In genomic region chr9:113401027-113401792, GRCh38 we compare ENCODE assay signal across 1 cellular context.
TF ChIP-seq lines count a peak whose summit lies in the region.

TSS of gene ALAD (minus strand) at chr9:113401284. CDS start at chr9:113393559, 7,725 bp downstream.

TF ChIP-seq in HepG2, 621 proteins besides CTCF, POLR2A, EP300 and RAD21 (continued from another document and continues in another):
- TF ChIP-seq, protein P1, sequence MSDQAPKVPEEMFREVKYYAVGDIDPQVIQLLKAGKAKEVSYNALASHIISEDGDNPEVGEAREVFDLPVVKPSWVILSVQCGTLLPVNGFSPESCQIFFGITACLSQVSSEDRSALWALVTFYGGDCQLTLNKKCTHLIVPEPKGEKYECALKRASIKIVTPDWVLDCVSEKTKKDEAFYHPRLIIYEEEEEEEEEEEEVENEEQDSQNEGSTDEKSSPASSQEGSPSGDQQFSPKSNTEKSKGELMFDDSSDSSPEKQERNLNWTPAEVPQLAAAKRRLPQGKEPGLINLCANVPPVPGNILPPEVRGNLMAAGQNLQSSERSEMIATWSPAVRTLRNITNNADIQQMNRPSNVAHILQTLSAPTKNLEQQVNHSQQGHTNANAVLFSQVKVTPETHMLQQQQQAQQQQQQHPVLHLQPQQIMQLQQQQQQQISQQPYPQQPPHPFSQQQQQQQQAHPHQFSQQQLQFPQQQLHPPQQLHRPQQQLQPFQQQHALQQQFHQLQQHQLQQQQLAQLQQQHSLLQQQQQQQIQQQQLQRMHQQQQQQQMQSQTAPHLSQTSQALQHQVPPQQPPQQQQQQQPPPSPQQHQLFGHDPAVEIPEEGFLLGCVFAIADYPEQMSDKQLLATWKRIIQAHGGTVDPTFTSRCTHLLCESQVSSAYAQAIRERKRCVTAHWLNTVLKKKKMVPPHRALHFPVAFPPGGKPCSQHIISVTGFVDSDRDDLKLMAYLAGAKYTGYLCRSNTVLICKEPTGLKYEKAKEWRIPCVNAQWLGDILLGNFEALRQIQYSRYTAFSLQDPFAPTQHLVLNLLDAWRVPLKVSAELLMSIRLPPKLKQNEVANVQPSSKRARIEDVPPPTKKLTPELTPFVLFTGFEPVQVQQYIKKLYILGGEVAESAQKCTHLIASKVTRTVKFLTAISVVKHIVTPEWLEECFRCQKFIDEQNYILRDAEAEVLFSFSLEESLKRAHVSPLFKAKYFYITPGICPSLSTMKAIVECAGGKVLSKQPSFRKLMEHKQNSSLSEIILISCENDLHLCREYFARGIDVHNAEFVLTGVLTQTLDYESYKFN (CRISPR knock-in tag; conservative IDR thresholded peaks at IDR 0.05), result peak; percentile 80
- no peak for TF ChIP-seq FIP1L1 (IDR thresholded peaks at IDR 0.05; ENCODE audit: borderline replicate concordance, insufficient read depth, low read depth, low read length)
- TF ChIP-seq TP53 (CRISPR knock-in tag; conservative IDR thresholded peaks at IDR 0.05), result peak; percentile 65; the same call in 1 of the 2 replicates
- peak; percentile 70; the same call in 1 of the 2 replicates for TF ChIP-seq SALL2 (CRISPR knock-in tag; IDR thresholded peaks at IDR 0.05)
- TF ChIP-seq GATAD1 (CRISPR knock-in tag; IDR thresholded peaks at IDR 0.05), result peak; percentile 74
- peak; percentile 86; the same call in 1 of the 2 replicates for TF ChIP-seq MAF1 (CRISPR knock-in tag; IDR thresholded peaks at IDR 0.05; ENCODE audit: borderline replicate concordance)
- peak; percentile 79; the same call in 1 of the 2 replicates for TF ChIP-seq SMYD3 (CRISPR knock-in tag; IDR thresholded peaks at IDR 0.05)
- no peak; the same call in 1 of the 2 replicates for TF ChIP-seq SIX4 (CRISPR knock-in tag; IDR thresholded peaks at IDR 0.05)
- no peak for TF ChIP-seq ZNF20 (CRISPR knock-in tag; IDR thresholded peaks at IDR 0.05)
- TF ChIP-seq ZNF251 (CRISPR knock-in tag; IDR thresholded peaks at IDR 0.05), result no peak
- peak; percentile 97 for TF ChIP-seq XRCC5 (optimal IDR thresholded peaks at IDR 0.05; ENCODE audit: low read length)
- no peak for TF ChIP-seq ZNF24 (IDR thresholded peaks at IDR 0.05)
- TF ChIP-seq, protein P2, sequence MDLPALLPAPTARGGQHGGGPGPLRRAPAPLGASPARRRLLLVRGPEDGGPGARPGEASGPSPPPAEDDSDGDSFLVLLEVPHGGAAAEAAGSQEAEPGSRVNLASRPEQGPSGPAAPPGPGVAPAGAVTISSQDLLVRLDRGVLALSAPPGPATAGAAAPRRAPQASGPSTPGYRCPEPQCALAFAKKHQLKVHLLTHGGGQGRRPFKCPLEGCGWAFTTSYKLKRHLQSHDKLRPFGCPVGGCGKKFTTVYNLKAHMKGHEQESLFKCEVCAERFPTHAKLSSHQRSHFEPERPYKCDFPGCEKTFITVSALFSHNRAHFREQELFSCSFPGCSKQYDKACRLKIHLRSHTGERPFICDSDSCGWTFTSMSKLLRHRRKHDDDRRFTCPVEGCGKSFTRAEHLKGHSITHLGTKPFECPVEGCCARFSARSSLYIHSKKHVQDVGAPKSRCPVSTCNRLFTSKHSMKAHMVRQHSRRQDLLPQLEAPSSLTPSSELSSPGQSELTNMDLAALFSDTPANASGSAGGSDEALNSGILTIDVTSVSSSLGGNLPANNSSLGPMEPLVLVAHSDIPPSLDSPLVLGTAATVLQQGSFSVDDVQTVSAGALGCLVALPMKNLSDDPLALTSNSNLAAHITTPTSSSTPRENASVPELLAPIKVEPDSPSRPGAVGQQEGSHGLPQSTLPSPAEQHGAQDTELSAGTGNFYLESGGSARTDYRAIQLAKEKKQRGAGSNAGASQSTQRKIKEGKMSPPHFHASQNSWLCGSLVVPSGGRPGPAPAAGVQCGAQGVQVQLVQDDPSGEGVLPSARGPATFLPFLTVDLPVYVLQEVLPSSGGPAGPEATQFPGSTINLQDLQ (CRISPR knock-in tag; IDR thresholded peaks at IDR 0.05), result 0 out of 2 replicates have a peak, but pooled peaks have one; percentile 63
- peak; percentile 96 for TF ChIP-seq SAP130 (CRISPR knock-in tag; IDR thresholded peaks at IDR 0.05; ENCODE audit: low read depth)
- TF ChIP-seq ZSCAN31 (CRISPR knock-in tag; IDR thresholded peaks at IDR 0.05; ENCODE audit: low read depth), result 0 out of 2 replicates have a peak, but pooled peaks have one; percentile 18
- TF ChIP-seq NFYB (CRISPR knock-in tag; IDR thresholded peaks at IDR 0.05), result peak; percentile 71
- no peak for TF ChIP-seq RNF219 (CRISPR knock-in tag; IDR thresholded peaks at IDR 0.05)
- TF ChIP-seq, protein P3, sequence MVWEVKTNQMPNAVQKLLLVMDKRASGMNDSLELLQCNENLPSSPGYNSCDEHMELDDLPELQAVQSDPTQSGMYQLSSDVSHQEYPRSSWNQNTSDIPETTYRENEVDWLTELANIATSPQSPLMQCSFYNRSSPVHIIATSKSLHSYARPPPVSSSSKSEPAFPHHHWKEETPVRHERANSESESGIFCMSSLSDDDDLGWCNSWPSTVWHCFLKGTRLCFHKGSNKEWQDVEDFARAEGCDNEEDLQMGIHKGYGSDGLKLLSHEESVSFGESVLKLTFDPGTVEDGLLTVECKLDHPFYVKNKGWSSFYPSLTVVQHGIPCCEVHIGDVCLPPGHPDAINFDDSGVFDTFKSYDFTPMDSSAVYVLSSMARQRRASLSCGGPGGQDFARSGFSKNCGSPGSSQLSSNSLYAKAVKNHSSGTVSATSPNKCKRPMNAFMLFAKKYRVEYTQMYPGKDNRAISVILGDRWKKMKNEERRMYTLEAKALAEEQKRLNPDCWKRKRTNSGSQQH (CRISPR knock-in tag; IDR thresholded peaks at IDR 0.05; ENCODE audit: low read depth), result peak; percentile 12; the same call in 1 of the 2 replicates
- TF ChIP-seq KLF13 (CRISPR knock-in tag; IDR thresholded peaks at IDR 0.05), result no peak
- no peak; the same call in 1 of the 2 replicates for TF ChIP-seq TSC22D2 (CRISPR knock-in tag; IDR thresholded peaks at IDR 0.05; ENCODE audit: borderline replicate concordance)
- no peak for TF ChIP-seq TOPORS (CRISPR knock-in tag; IDR thresholded peaks at IDR 0.05)
- 0 out of 2 replicates have a peak, but pooled peaks have one; percentile 38 for TF ChIP-seq KDM6A (CRISPR knock-in tag; IDR thresholded peaks at IDR 0.05; ENCODE audit: low read depth)
- TF ChIP-seq ZNF652 (CRISPR knock-in tag; IDR thresholded peaks at IDR 0.05; ENCODE audit: borderline replicate concordance, low read depth), result no peak
- TF ChIP-seq NBN (conservative IDR thresholded peaks at IDR 0.05), result no peak
- peak; percentile 75 for TF ChIP-seq PHF8 (CRISPR knock-in tag; IDR thresholded peaks at IDR 0.05)
- TF ChIP-seq MIXL1 (CRISPR knock-in tag; IDR thresholded peaks at IDR 0.05), result peak; percentile 69; the same call in 1 of the 2 replicates
- TF ChIP-seq ADNP (CRISPR knock-in tag; IDR thresholded peaks at IDR 0.05), result no peak
- no peak for TF ChIP-seq ZNF839 (CRISPR knock-in tag; IDR thresholded peaks at IDR 0.05; ENCODE audit: borderline replicate concordance)
- no peak for TF ChIP-seq ZNF343 (CRISPR knock-in tag; IDR thresholded peaks at IDR 0.05)
- TF ChIP-seq, protein P4, sequence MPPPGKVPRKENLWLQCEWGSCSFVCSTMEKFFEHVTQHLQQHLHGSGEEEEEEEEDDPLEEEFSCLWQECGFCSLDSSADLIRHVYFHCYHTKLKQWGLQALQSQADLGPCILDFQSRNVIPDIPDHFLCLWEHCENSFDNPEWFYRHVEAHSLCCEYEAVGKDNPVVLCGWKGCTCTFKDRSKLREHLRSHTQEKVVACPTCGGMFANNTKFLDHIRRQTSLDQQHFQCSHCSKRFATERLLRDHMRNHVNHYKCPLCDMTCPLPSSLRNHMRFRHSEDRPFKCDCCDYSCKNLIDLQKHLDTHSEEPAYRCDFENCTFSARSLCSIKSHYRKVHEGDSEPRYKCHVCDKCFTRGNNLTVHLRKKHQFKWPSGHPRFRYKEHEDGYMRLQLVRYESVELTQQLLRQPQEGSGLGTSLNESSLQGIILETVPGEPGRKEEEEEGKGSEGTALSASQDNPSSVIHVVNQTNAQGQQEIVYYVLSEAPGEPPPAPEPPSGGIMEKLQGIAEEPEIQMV (CRISPR knock-in tag; IDR thresholded peaks at IDR 0.05; ENCODE audit: low read depth), result peak; percentile 97
- no peak for TF ChIP-seq BCL3 (CRISPR knock-in tag; IDR thresholded peaks at IDR 0.05)
- TF ChIP-seq ZNF724P (CRISPR knock-in tag; IDR thresholded peaks at IDR 0.05; ENCODE audit: borderline replicate concordance), result no peak
- peak; percentile 89; the same call in 1 of the 2 replicates for TF ChIP-seq KDM3A (CRISPR knock-in tag; IDR thresholded peaks at IDR 0.05; ENCODE audit: low read depth)
- TF ChIP-seq ZNF775 (CRISPR knock-in tag; IDR thresholded peaks at IDR 0.05; ENCODE audit: borderline replicate concordance), result no peak; the same call in 1 of the 2 replicates
- no peak for TF ChIP-seq GLI4 (CRISPR knock-in tag; IDR thresholded peaks at IDR 0.05; ENCODE audit: borderline replicate concordance)
- TF ChIP-seq, protein P5, sequence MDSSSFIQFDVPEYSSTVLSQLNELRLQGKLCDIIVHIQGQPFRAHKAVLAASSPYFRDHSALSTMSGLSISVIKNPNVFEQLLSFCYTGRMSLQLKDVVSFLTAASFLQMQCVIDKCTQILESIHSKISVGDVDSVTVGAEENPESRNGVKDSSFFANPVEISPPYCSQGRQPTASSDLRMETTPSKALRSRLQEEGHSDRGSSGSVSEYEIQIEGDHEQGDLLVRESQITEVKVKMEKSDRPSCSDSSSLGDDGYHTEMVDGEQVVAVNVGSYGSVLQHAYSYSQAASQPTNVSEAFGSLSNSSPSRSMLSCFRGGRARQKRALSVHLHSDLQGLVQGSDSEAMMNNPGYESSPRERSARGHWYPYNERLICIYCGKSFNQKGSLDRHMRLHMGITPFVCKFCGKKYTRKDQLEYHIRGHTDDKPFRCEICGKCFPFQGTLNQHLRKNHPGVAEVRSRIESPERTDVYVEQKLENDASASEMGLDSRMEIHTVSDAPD (CRISPR knock-in tag; IDR thresholded peaks at IDR 0.05), result peak; percentile 68; the same call in 1 of the 2 replicates
- no peak for TF ChIP-seq ZBTB1 (CRISPR knock-in tag; IDR thresholded peaks at IDR 0.05; ENCODE audit: borderline replicate concordance)
- peak; percentile 91 for TF ChIP-seq KDM2A (CRISPR knock-in tag; IDR thresholded peaks at IDR 0.05; ENCODE audit: borderline replicate concordance, low read depth)
- TF ChIP-seq, protein P6, sequence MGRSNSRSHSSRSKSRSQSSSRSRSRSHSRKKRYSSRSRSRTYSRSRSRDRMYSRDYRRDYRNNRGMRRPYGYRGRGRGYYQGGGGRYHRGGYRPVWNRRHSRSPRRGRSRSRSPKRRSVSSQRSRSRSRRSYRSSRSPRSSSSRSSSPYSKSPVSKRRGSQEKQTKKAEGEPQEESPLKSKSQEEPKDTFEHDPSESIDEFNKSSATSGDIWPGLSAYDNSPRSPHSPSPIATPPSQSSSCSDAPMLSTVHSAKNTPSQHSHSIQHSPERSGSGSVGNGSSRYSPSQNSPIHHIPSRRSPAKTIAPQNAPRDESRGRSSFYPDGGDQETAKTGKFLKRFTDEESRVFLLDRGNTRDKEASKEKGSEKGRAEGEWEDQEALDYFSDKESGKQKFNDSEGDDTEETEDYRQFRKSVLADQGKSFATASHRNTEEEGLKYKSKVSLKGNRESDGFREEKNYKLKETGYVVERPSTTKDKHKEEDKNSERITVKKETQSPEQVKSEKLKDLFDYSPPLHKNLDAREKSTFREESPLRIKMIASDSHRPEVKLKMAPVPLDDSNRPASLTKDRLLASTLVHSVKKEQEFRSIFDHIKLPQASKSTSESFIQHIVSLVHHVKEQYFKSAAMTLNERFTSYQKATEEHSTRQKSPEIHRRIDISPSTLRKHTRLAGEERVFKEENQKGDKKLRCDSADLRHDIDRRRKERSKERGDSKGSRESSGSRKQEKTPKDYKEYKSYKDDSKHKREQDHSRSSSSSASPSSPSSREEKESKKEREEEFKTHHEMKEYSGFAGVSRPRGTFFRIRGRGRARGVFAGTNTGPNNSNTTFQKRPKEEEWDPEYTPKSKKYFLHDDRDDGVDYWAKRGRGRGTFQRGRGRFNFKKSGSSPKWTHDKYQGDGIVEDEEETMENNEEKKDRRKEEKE (IDR thresholded peaks at IDR 0.05), result no peak
- no peak for TF ChIP-seq ZSCAN21 (CRISPR knock-in tag; IDR thresholded peaks at IDR 0.05; ENCODE audit: borderline replicate concordance)
- TF ChIP-seq ZNF619 (CRISPR knock-in tag; IDR thresholded peaks at IDR 0.05), result no peak; the same call in 1 of the 2 replicates
- TF ChIP-seq DPF2 (CRISPR knock-in tag; IDR thresholded peaks at IDR 0.05; ENCODE audit: borderline replicate concordance, low read depth), result no peak
- TF ChIP-seq, protein P7, sequence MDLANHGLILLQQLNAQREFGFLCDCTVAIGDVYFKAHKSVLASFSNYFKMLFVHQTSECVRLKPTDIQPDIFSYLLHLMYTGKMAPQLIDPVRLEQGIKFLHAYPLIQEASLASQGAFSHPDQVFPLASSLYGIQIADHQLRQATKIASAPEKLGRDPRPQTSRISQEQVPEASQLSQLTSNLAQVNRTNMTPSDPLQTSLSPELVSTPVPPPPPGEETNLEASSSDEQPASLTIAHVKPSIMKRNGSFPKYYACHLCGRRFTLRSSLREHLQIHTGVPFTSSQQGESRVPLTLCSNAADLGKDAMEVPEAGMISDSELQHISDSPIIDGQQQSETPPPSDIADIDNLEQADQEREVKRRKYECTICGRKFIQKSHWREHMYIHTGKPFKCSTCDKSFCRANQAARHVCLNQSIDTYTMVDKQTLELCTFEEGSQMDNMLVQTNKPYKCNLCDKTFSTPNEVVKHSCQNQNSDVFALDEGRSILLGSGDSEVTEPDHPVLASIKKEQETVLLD (CRISPR knock-in tag; IDR thresholded peaks at IDR 0.05; ENCODE audit: low read depth), result 0 out of 2 replicates have a peak, but pooled peaks have one; percentile 36
- TF ChIP-seq ZC3H13 (CRISPR knock-in tag; IDR thresholded peaks at IDR 0.05), result peak; percentile 51; the same call in 1 of the 2 replicates
- peak; percentile 42; the same call in 1 of the 2 replicates for TF ChIP-seq FOXK1 (CRISPR knock-in tag; IDR thresholded peaks at IDR 0.05; ENCODE audit: borderline replicate concordance, low read depth)
- no peak for TF ChIP-seq ARNT (IDR thresholded peaks at IDR 0.05)
- TF ChIP-seq HDAC6 (IDR thresholded peaks at IDR 0.05; ENCODE audit: low read depth, low read length), result no peak
- no peak for TF ChIP-seq SRSF1 (optimal IDR thresholded peaks at IDR 0.05; ENCODE audit: low read depth, low read length)
